Comparison of ENCODE assay signal across 15 cellular contexts in the genomic region with DNA sequence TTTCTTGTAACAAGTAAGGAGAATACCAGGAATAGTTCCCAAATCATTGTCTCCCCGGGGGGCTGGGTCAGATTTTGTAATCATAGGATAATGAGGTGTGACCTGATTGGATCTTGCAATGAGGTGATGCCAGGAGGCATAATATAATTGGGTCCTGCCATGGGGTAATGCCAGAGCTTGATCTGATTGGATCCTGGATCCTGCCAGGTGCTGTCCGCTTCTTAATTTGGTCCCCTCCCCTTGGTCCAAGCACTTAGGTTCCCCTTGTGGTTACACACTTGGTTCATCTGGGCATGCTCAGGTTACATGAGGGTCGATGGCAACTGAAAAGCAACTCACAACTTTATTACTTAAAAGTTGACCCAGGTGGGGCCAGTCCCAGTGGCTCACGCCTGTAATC. TPM values are rescaled to one million over a fixed set of nuclear protein-coding genes. Genes with fewer than 3 reads are reported as not detected.
DNase-seq lines count a peak whose midpoint lies in the region; ATAC-seq and TF ChIP-seq lines count a peak whose summit lies in the region.
"Had no signal": no experiment of that assay in that cellular context is flagged by ENCODE, and none has a peak within 500 bp of the region (broad histone marks: within the 10 kb centered on the region; RNA-seq: fewer than 3 reads in every experiment).

No MANE protein-coding gene starts in this region.

- H3K27me3 ChIP-seq in DOHH2 (ENCODE audit: control insufficient read depth, low read length) (no peaks in the 10 kb centered on the region), endodermal cell (ENCODE audit: control insufficient read depth, insufficient read depth, low read length, poor library complexity, severe bottlenecking) (no peaks in the 10 kb centered on the region), SK-N-SH (ENCODE audit: insufficient read depth) (peaks cover 25% of the 10 kb centered on the region)
- H3K27me3 ChIP-seq: BLaER1 had no signal

- H3K4me1 Mint-ChIP-seq in endodermal cell: no peaks in the 10 kb centered on the region
- peaks cover 24% of the 10 kb centered on the region for H3K4me1 Mint-ChIP-seq in stimulated activated memory B cell treated with anti-CD40 and anti-IgM and Interleukin-4, amounts not matched to agents 10 μg/mL and 1 μg/mL and 100 μg/mL, for 72 hours
- peaks cover 36% of the 10 kb centered on the region for H3K4me1 Mint-ChIP-seq in activated CD4-positive, alpha-beta T cell treated with anti-CD3 and anti-CD28 coated beads for 36 hours

- H3K9ac ChIP-seq in endodermal cell (ENCODE audit: extremely low read depth, low read length, poor library complexity, severe bottlenecking): no peak overlapping the region
- no peak overlapping the region for H3K9ac ChIP-seq in SK-N-SH
- H3K9ac ChIP-seq: BLaER1 had no signal

- CTCF ChIA-PET in HEK293 (lab: Yijun Ruan, JAX) (no interaction called here), SK-N-SH (lab: Yijun Ruan, JAX) (no interaction called here)
- CTCF ChIA-PET in activated CD4-positive, alpha-beta T cell treated with anti-CD3 and anti-CD28 coated beads for 36 hours (lab: Charles Lee): no interaction called here

- TF ChIP-seq CTCF in DOHH2 (IDR thresholded peaks at IDR 0.05; ENCODE audit: low read depth, low read length, poor library complexity, severe bottlenecking): no peak
- TF ChIP-seq CTCF in HEK293 (tag by site-specific recombination; IDR thresholded peaks at IDR 0.05): no peak
- no peak for TF ChIP-seq CTCF in endodermal cell (conservative IDR thresholded peaks at IDR 0.05)
- TF ChIP-seq CTCF in SK-N-SH (IDR thresholded peaks at IDR 0.05): no peak

- H3F3A ChIP-seq in DOHH2 (ENCODE audit: control insufficient read depth, insufficient read depth) (peaks cover 40% of the 10 kb centered on the region), SK-N-SH (replicated peaks; ENCODE audit: insufficient read depth) (no peaks in the 10 kb centered on the region)

- peaks cover 2% of the 10 kb centered on the region for H3K9me3 Mint-ChIP-seq in endodermal cell
- H3K9me3 Mint-ChIP-seq in stimulated activated memory B cell treated with anti-CD40 and anti-IgM and Interleukin-4, amounts not matched to agents 10 μg/mL and 1 μg/mL and 100 μg/mL, for 72 hours: no peaks in the 10 kb centered on the region
- no peaks in the 10 kb centered on the region for H3K9me3 Mint-ChIP-seq in activated CD4-positive, alpha-beta T cell treated with anti-CD3 and anti-CD28 coated beads for 36 hours (ENCODE audit: low read depth)
- H3K9me3 Mint-ChIP-seq: IgD-negative memory B cell had no signal

- H3K79me2 ChIP-seq in DOHH2 (ENCODE audit: control insufficient read depth, low read length) (no peaks in the 10 kb centered on the region), SK-N-SH (ENCODE audit: insufficient read depth) (no peaks in the 10 kb centered on the region)

- intact Hi-C loops in activated CD4-positive, alpha-beta T cell treated with anti-CD3 and anti-CD28 coated beads for 36 hours (cut with DNase I, micrococcal nuclease): no loop called here

- no peaks in the 10 kb centered on the region for H3K36me3 Mint-ChIP-seq in endodermal cell (ENCODE audit: low read depth)
- H3K36me3 Mint-ChIP-seq in stimulated activated memory B cell treated with anti-CD40 and anti-IgM and Interleukin-4, amounts not matched to agents 10 μg/mL and 1 μg/mL and 100 μg/mL, for 72 hours: no peaks in the 10 kb centered on the region
- H3K36me3 Mint-ChIP-seq in activated CD4-positive, alpha-beta T cell treated with anti-CD3 and anti-CD28 coated beads for 36 hours (ENCODE audit: low read depth): no peaks in the 10 kb centered on the region
- H3K36me3 Mint-ChIP-seq: IgD-negative memory B cell had no signal

- H4K20me1 ChIP-seq in DOHH2 (ENCODE audit: control insufficient read depth, insufficient read depth, low read depth, low read length) (no peaks in the 10 kb centered on the region), SK-N-SH (ENCODE audit: insufficient read depth) (no peaks in the 10 kb centered on the region)
- H4K20me1 ChIP-seq: BLaER1 had no signal

- WGBS in endodermal cell (ENCODE audit: insufficient coverage in 1 of 2, insufficient read length in 1 of 2), 2 experiments: 89 to 95% methylated on average over 3 to 4 of the region's 4 CpGs
- WGBS in SK-N-SH (ENCODE audit: low lambda C conversion rate): 30% methylated on average over 4 of the region's 4 CpGs

- H3K4me3 ChIP-seq in DOHH2 (ENCODE audit: low read length) (no peak overlapping the region), HEK293 (ENCODE audit: low read depth, low read length) (no peak overlapping the region), endodermal cell (ENCODE audit: low read length) (no peak overlapping the region), SK-N-SH (ENCODE audit: low read depth in 2 of 2, low read length in 1 of 2) (no peak overlapping the region)
- H3K4me3 ChIP-seq: BLaER1, GM12878 had no signal

- no peak overlapping the region for H3K27ac Mint-ChIP-seq in endodermal cell
- peak overlapping the region; percentile 19 for H3K27ac Mint-ChIP-seq in stimulated activated memory B cell treated with anti-CD40 and anti-IgM and Interleukin-4, amounts not matched to agents 10 μg/mL and 1 μg/mL and 100 μg/mL, for 72 hours
- no peak overlapping the region for H3K27ac Mint-ChIP-seq in activated CD4-positive, alpha-beta T cell treated with anti-CD3 and anti-CD28 coated beads for 36 hours

- H3K4me1 ChIP-seq in DOHH2 (ENCODE audit: control insufficient read depth, low read length) (peaks cover 79% of the 10 kb centered on the region), HEK293 (ENCODE audit: control insufficient read depth, insufficient read depth, low read length) (no peaks in the 10 kb centered on the region), endodermal cell (ENCODE audit: control insufficient read depth, insufficient read depth, low read length) (no peaks in the 10 kb centered on the region), SK-N-SH (ENCODE audit: control insufficient read depth in 1 of 2, insufficient read depth in 2 of 2, low read depth in 1 of 2, low read length in 1 of 2) (no peaks in the 10 kb centered on the region)

- H2AFZ ChIP-seq in SK-N-SH (ENCODE audit: low read depth): no peak overlapping the region

- H3K27me3 Mint-ChIP-seq in endodermal cell (ENCODE audit: insufficient read depth): peaks cover 3% of the 10 kb centered on the region
- no peaks in the 10 kb centered on the region for H3K27me3 Mint-ChIP-seq in stimulated activated memory B cell treated with anti-CD40 and anti-IgM and Interleukin-4, amounts not matched to agents 10 μg/mL and 1 μg/mL and 100 μg/mL, for 72 hours
- no peaks in the 10 kb centered on the region for H3K27me3 Mint-ChIP-seq in activated CD4-positive, alpha-beta T cell treated with anti-CD3 and anti-CD28 coated beads for 36 hours

- H3K9me3 ChIP-seq in DOHH2 (ENCODE audit: control insufficient read depth, insufficient read depth, low read length) (no peaks in the 10 kb centered on the region), HEK293 (ENCODE audit: control insufficient read depth, insufficient read depth, low read depth, low read length) (no peaks in the 10 kb centered on the region), endodermal cell (ENCODE audit: control insufficient read depth, low read length) (no peaks in the 10 kb centered on the region), SK-N-SH (no peaks in the 10 kb centered on the region)
- H3K9me3 ChIP-seq: BLaER1 had no signal

- H3K4me3 Mint-ChIP-seq in endodermal cell: no peak overlapping the region
- no peak overlapping the region for H3K4me3 Mint-ChIP-seq in stimulated activated memory B cell treated with anti-CD40 and anti-IgM and Interleukin-4, amounts not matched to agents 10 μg/mL and 1 μg/mL and 100 μg/mL, for 72 hours
- H3K4me3 Mint-ChIP-seq in activated CD4-positive, alpha-beta T cell treated with anti-CD3 and anti-CD28 coated beads for 36 hours: no peak overlapping the region
- H3K4me3 Mint-ChIP-seq: IgD-negative memory B cell had no signal

- H3K27ac ChIP-seq in DOHH2 (ENCODE audit: low read depth, low read length) (peak overlapping the region; percentile 16; the same call in 1 of the 2 replicates), HEK293 (ENCODE audit: extremely low read depth, low read depth, low read length) (no peak overlapping the region), endodermal cell (ENCODE audit: low read depth, low read length) (no peak overlapping the region), SK-N-SH (ENCODE audit: low read depth in 2 of 2, low read length in 1 of 2) (no peak overlapping the region)
- H3K27ac ChIP-seq: BLaER1 had no signal

- H3K36me3 ChIP-seq in DOHH2 (ENCODE audit: control insufficient read depth, low read length) (no peaks in the 10 kb centered on the region), HEK293 (ENCODE audit: control insufficient read depth in 2 of 2, insufficient read depth in 1 of 2, low read length in 2 of 2) (no peaks in the 10 kb centered on the region), endodermal cell (ENCODE audit: control insufficient read depth, insufficient read depth, low read length) (no peaks in the 10 kb centered on the region), SK-N-SH (replicated peaks in 1 of 2; ENCODE audit: control insufficient read depth in 1 of 2, insufficient read depth in 2 of 2, low read length in 1 of 2) (no peaks in the 10 kb centered on the region)
- H3K36me3 ChIP-seq: BLaER1 had no signal

- H3K9me2 ChIP-seq in DOHH2 (replicated peaks; ENCODE audit: control insufficient read depth, low read length) (no peaks in the 10 kb centered on the region), SK-N-SH (no peaks in the 10 kb centered on the region)

- no peak for TF ChIP-seq EP300 in SK-N-SH (IDR thresholded peaks at IDR 0.05; ENCODE audit: borderline replicate concordance in 1 of 2, low read depth in 1 of 2, low read length in 1 of 2)

- no peak for ATAC-seq in stimulated activated memory B cell treated with anti-CD40 and anti-IgM and Interleukin-4, amounts not matched to agents 10 μg/mL and 1 μg/mL and 100 μg/mL, for 72 hours
- no peak for ATAC-seq in activated CD4-positive, alpha-beta T cell treated with anti-CD3 and anti-CD28 coated beads for 36 hours
- ATAC-seq: GM12878 had no signal

- TF ChIP-seq RAD21 in SK-N-SH (IDR thresholded peaks at IDR 0.05; ENCODE audit: low read length): no peak

- DNase-seq in endodermal cell (peak; percentile 53), SK-N-SH (no peak), HPDE6-E6E7 (ENCODE audit: extremely low spot score) (no peak)
- no peak for DNase-seq in activated CD4-positive, alpha-beta T cell treated with anti-CD3 and anti-CD28 coated beads for 36 hours
- DNase-seq: 8988T, AML-193, GOT3, HCEC 1CT, KG1 had no signal

- POLR2A ChIA-PET in HEK293 (lab: Yijun Ruan, JAX) (no interaction called here), SK-N-SH (lab: Yijun Ruan, JAX) (no interaction called here)
- POLR2A ChIA-PET in activated CD4-positive, alpha-beta T cell treated with anti-CD3 and anti-CD28 coated beads for 36 hours (lab: Charles Lee): no interaction called here

- H3K4me2 ChIP-seq in DOHH2 (ENCODE audit: low read length) (no peak overlapping the region; the same call in 1 of the 2 replicates), SK-N-SH (no peak overlapping the region)
- H3K4me2 ChIP-seq: BLaER1 had no signal

RNA-seq across cellular contexts. Expression of a gene that starts 20.1 kb away (rescaled TPM):
- 1 to 10 TPM in 1 of 2 donors, under 1 TPM in 1; 0.95 to 1.1 TPM for total RNA-seq in endodermal cell
- polyA plus RNA-seq in endodermal cell (2013, experiment 1 of 2): 1.2 TPM
- 0.70 TPM for polyA plus RNA-seq in endodermal cell (2013, experiment 2 of 2)
- 1.2 and 2.7 TPM in 2 replicates for polyA plus RNA-seq in SK-N-SH (2012; rRNA removed)
- polyA plus RNA-seq in SK-N-SH (2012; cell fraction: cytosol; rRNA removed): 1.2 and 1.6 TPM in 2 replicates
- 1.9 and 2.0 TPM in 2 replicates for polyA plus RNA-seq in SK-N-SH (2012; cell fraction: nucleus; rRNA removed)
- 1 to 10 TPM; 3.2 to 3.5 TPM for total RNA-seq in activated CD4-positive, alpha-beta T cell treated with anti-CD3 and anti-CD28 coated beads for 36 hours

RNA-seq across cellular contexts. Expression of a gene that starts 39.4 kb away (rescaled TPM):
- 100 to 1,000 TPM; 882 to 975 TPM for total RNA-seq in endodermal cell
- 1,851 TPM for polyA plus RNA-seq in endodermal cell (2013, experiment 1 of 2)
- polyA plus RNA-seq in endodermal cell (2013, experiment 2 of 2): 1,837 TPM
- polyA plus RNA-seq in SK-N-SH (2012; rRNA removed): 1,261 and 1,610 TPM in 2 replicates
- 2,029 and 2,591 TPM in 2 replicates for polyA plus RNA-seq in SK-N-SH (2012; cell fraction: cytosol; rRNA removed)
- polyA plus RNA-seq in SK-N-SH (2012; cell fraction: nucleus; rRNA removed): 305 and 380 TPM in 2 replicates
- 1,000 to 10,000 TPM in 1 of 2 experiments, 100 to 1,000 TPM in 1; 756 to 1,682 TPM for total RNA-seq in activated CD4-positive, alpha-beta T cell treated with anti-CD3 and anti-CD28 coated beads for 36 hours
